In genomic region chr10:86083206-86083605, GRCh38 we compare ENCODE assay signal across 15 cellular contexts.
DNase-seq lines count a peak whose midpoint lies in the region; ATAC-seq, FAIRE-seq and TF ChIP-seq lines count a peak whose summit lies in the region.
"Had no signal": no experiment of that assay in that cellular context is flagged by ENCODE, and none has a peak within 500 bp of the region (broad histone marks: within the 10 kb centered on the region; RNA-seq: fewer than 3 reads in every experiment).

No MANE protein-coding gene starts in this region.

- 40% methylated on average over 12 of the region's 12 CpGs for WGBS in GM12878 (ENCODE audit: insufficient coverage, insufficient replicate concordance, low lambda C conversion rate, missing lambda C conversion rate)
- no CpG with 5 or more reads among the region's 12 CpGs for WGBS in neuronal stem cell (ENCODE audit: extremely low coverage in 2 of 2, insufficient read length in 2 of 2, insufficient replicate concordance in 1 of 2), 2 donors
- WGBS in spleen, 5 donors, result 83 to 87% (median 85%) methylated on average over 12 of the region's 12 CpGs
- no CpG with 5 or more reads among the region's 12 CpGs for WGBS in H9 (ENCODE audit: extremely low coverage, insufficient read length, low lambda C conversion rate)

- no peak overlapping the region for H3K14ac ChIP-seq in neuronal stem cell (ENCODE audit: low read length)
- no peak overlapping the region for H3K14ac ChIP-seq in H9 (ENCODE audit: insufficient read depth, low read length)

- H3K27ac Mint-ChIP-seq in H9 (no peak overlapping the region), Calu3 (ENCODE audit: unreplicated experiment) (no peak overlapping the region)
- no peak overlapping the region for H3K27ac Mint-ChIP-seq in stimulated activated naive B cell treated with anti-CD40 and anti-IgM and Interleukin-4, amounts not matched to agents 10 μg/mL and 1 μg/mL and 100 μg/mL, for 72 hours
- H3K27ac Mint-ChIP-seq: CD4-positive, CD25-positive, alpha-beta regulatory T cell had no signal

- H2BK120ac ChIP-seq in neuronal stem cell (ENCODE audit: low read depth, low read length), result no peak overlapping the region
- H2BK120ac ChIP-seq in H9 (ENCODE audit: low read depth, low read length, poor library complexity, severe bottlenecking), result no peak overlapping the region

- H3K9me3 ChIP-seq in GM12878 (replicated peaks; ENCODE audit: control insufficient read depth, insufficient read depth, low read length), result no peaks in the 10 kb centered on the region
- no peaks in the 10 kb centered on the region for H3K9me3 ChIP-seq in neuronal stem cell (replicated peaks in 1 of 2; ENCODE audit: control insufficient read depth in 2 of 2, insufficient read depth in 1 of 2, low read depth in 1 of 2, low read length in 2 of 2)
- no peaks in the 10 kb centered on the region for H3K9me3 ChIP-seq in spleen
- H3K9me3 ChIP-seq in H9 (ENCODE audit: control insufficient read depth, low read depth, low read length), result no peaks in the 10 kb centered on the region

- CTCF ChIA-PET in GM12878 (lab: Yijun Ruan, JAX) (no interaction called here), Calu3 (lab: Charles Lee) (no interaction called here)

- TF ChIP-seq RAD21 in GM12878 (IDR thresholded peaks at IDR 0.05; ENCODE audit: insufficient read depth, low read depth, low read length), result no peak

- H3K9me3 Mint-ChIP-seq in H9 (no peaks in the 10 kb centered on the region), Calu3 (ENCODE audit: low read depth, unreplicated experiment) (no peaks in the 10 kb centered on the region)
- no peaks in the 10 kb centered on the region for H3K9me3 Mint-ChIP-seq in stimulated activated naive B cell treated with anti-CD40 and anti-IgM and Interleukin-4, amounts not matched to agents 10 μg/mL and 1 μg/mL and 100 μg/mL, for 72 hours
- H3K9me3 Mint-ChIP-seq: CD4-positive, CD25-positive, alpha-beta regulatory T cell had no signal

- H2BK5ac ChIP-seq in neuronal stem cell (ENCODE audit: low read length), result no peak overlapping the region
- no peak overlapping the region for H2BK5ac ChIP-seq in H9 (ENCODE audit: insufficient read length, low read length)

- no TSS peak for BruUV-seq in GM12878 (replicated peaks; lab: Mats Ljungman, UMichigan)
- no TSS peak for BruUV-seq in Calu3 (replicated peaks; lab: Mats Ljungman, UMichigan)

- DNase-seq in activated CD8-positive, alpha-beta memory T cell treated with anti-CD3 and anti-CD28 coated beads for 24 hours, result peak; percentile 26
- DNase-seq in activated CD8-positive, alpha-beta memory T cell treated with anti-CD3 and anti-CD28 coated beads, Interleukin-2, amount 50 U/mL, for 48 hours, result no peak
- DNase-seq in GM12878 (ENCODE audit: low read depth, low spot score) (no peak), neuronal stem cell (ENCODE audit: low spot score) (no peak), spleen (peak; percentile 14), H9 (no peak), Calu3 (no peak)
- DNase-seq in stimulated activated naive B cell treated with anti-CD40 and anti-IgM and Interleukin-4, amounts not matched to agents 10 μg/mL and 1 μg/mL and 100 μg/mL, for 72 hours, result no peak
- DNase-seq: 8988T; CD4-positive, CD25-positive, alpha-beta regulatory T cell; DMS79; GM23248 had no signal

- H3K27ac ChIP-seq in GM12878 (ENCODE audit: control insufficient read depth, insufficient read depth), result no peak overlapping the region
- H3K27ac ChIP-seq in neuronal stem cell (replicated peaks; ENCODE audit: low read length), result no peak overlapping the region
- H3K27ac ChIP-seq in spleen, result no peak overlapping the region
- H3K27ac ChIP-seq in H9 (ENCODE audit: insufficient read length, low read depth, low read length), result no peak overlapping the region
- H3K27ac ChIP-seq: BLaER1 treated with 17β-estradiol and CSF1 and Interleukin-3, amounts not matched to agents 10 nM and 100 nM; GM23248 had no signal

- H3T11ph ChIP-seq in H9 (ENCODE audit: low read length), result no peak overlapping the region

- H3K23ac ChIP-seq in neuronal stem cell (ENCODE audit: low read depth, low read length, poor library complexity) (no peak overlapping the region), H9 (ENCODE audit: insufficient read length, low read depth, low read length) (no peak overlapping the region)

- SMC1A ChIA-PET in GM12878 (lab: Charles Lee; ENCODE audit: uncharacterized antibody, unreplicated experiment), result no interaction called here

- H2BK15ac ChIP-seq in neuronal stem cell (ENCODE audit: low read length) (no peak overlapping the region), H9 (ENCODE audit: low read depth, low read length) (no peak overlapping the region)

- H4K8ac ChIP-seq in neuronal stem cell (ENCODE audit: low read depth, low read length) (no peak overlapping the region), H9 (replicated peaks; ENCODE audit: insufficient read length, low read depth, low read length) (no peak overlapping the region)

- no peak for TF ChIP-seq POLR2A in GM12878 (IDR thresholded peaks at IDR 0.05; ENCODE audit: low read depth, low read length)
- no peak for TF ChIP-seq POLR2A in spleen (IDR thresholded peaks at IDR 0.05)

- H4K5ac ChIP-seq in H9 (ENCODE audit: insufficient read length, low read depth, low read length), result no peak overlapping the region

- H3K4me1 ChIP-seq in GM12878 (ENCODE audit: control insufficient read depth, insufficient read depth, low read length) (no peaks in the 10 kb centered on the region), neuronal stem cell (ENCODE audit: control insufficient read depth in 2 of 2, insufficient read depth in 1 of 2, low read depth in 1 of 2, low read length in 2 of 2) (peaks cover 0 to 4% of the 10 kb centered on the region in 2 donors), spleen (no peaks in the 10 kb centered on the region), H9 (ENCODE audit: insufficient read depth, low read length) (no peaks in the 10 kb centered on the region)
- H3K4me1 ChIP-seq: BLaER1 treated with 17β-estradiol and CSF1 and Interleukin-3, amounts not matched to agents 10 nM and 100 nM had no signal

- H3K4me3 ChIP-seq in GM12878, result no peak overlapping the region
- H3K4me3 ChIP-seq in neuronal stem cell (ENCODE audit: low read length in 2 of 2), result no peak overlapping the region
- H3K4me3 ChIP-seq in spleen, result no peak overlapping the region
- H3K4me3 ChIP-seq: BLaER1 treated with 17β-estradiol and CSF1 and Interleukin-3, amounts not matched to agents 10 nM and 100 nM; GM23248 had no signal

- no peak overlapping the region for H2BK20ac ChIP-seq in H9 (ENCODE audit: low read depth, low read length, poor library complexity, severe bottlenecking)

- no peak overlapping the region for H2AFZ ChIP-seq in GM12878 (ENCODE audit: control insufficient read depth, low read depth, low read length)
- no peak overlapping the region for H2AFZ ChIP-seq in neuronal stem cell (ENCODE audit: low read length)
- H2AFZ ChIP-seq in H9 (ENCODE audit: low read length), result no peak overlapping the region
- H2AFZ ChIP-seq: GM23248 had no signal

- H3K9ac ChIP-seq in GM12878 (ENCODE audit: control insufficient read depth, insufficient read depth, low read length), result no peak overlapping the region
- H3K9ac ChIP-seq in neuronal stem cell (ENCODE audit: low read depth, low read length, poor library complexity), result no peak overlapping the region
- no peak overlapping the region for H3K9ac ChIP-seq in H9 (ENCODE audit: extremely low read depth, insufficient read length, low read length)
- H3K9ac ChIP-seq: BLaER1 treated with 17β-estradiol and CSF1 and Interleukin-3, amounts not matched to agents 10 nM and 100 nM; GM23248 had no signal

- TF ChIP-seq CTCF in GM12878 (IDR thresholded peaks at IDR 0.05 in 2 of 3, conservative IDR thresholded peaks at IDR 0.05 in 1 of 3; ENCODE audit: control insufficient read depth in 2 of 3, extremely low read depth in 1 of 3, insufficient read depth in 1 of 3, low read depth in 3 of 3, low read length in 3 of 3), result no peak
- no peak for TF ChIP-seq CTCF in spleen (IDR thresholded peaks at IDR 0.05 in 8 of 11, conservative IDR thresholded peaks at IDR 0.05 in 3 of 11)
- no peak for TF ChIP-seq CTCF in H9 (conservative IDR thresholded peaks at IDR 0.05)
- no peak for TF ChIP-seq CTCF in Calu3 (IDR thresholded peaks at IDR 0.05; ENCODE audit: unreplicated experiment)

- H3K4me2 ChIP-seq in GM12878 (ENCODE audit: control insufficient read depth, insufficient read depth) (no peak overlapping the region), neuronal stem cell (ENCODE audit: insufficient read depth, low read length, poor library complexity, severe bottlenecking) (no peak overlapping the region), H9 (ENCODE audit: insufficient read depth, insufficient read length, low read length) (no peak overlapping the region)
- H3K4me2 ChIP-seq: BLaER1 treated with 17β-estradiol and CSF1 and Interleukin-3, amounts not matched to agents 10 nM and 100 nM had no signal

- no peaks in the 10 kb centered on the region for H3K23me2 ChIP-seq in H9 (ENCODE audit: insufficient read length, low read depth, low read length, poor library complexity, severe bottlenecking)

- POLR2A ChIA-PET in GM12878 (lab: Charles Lee), result no interaction called here

- H2AK5ac ChIP-seq in neuronal stem cell (ENCODE audit: low read depth, low read length) (no peak overlapping the region), H9 (ENCODE audit: insufficient read length, low read length) (no peak overlapping the region)

- no peaks in the 10 kb centered on the region for H3K79me2 ChIP-seq in GM12878 (ENCODE audit: control insufficient read depth, insufficient read depth, low read length)
- H3K79me2 ChIP-seq in H9 (ENCODE audit: insufficient read depth, low read length), result no peaks in the 10 kb centered on the region

- TF ChIP-seq EP300 in GM12878 (IDR thresholded peaks at IDR 0.05; ENCODE audit: borderline replicate concordance in 1 of 2, control insufficient read depth in 1 of 2, low read depth in 2 of 2, low read length in 2 of 2), result no peak

- H3K4me3 Mint-ChIP-seq in H9 (no peak overlapping the region), Calu3 (ENCODE audit: low read depth, unreplicated experiment) (no peak overlapping the region)
- H3K4me3 Mint-ChIP-seq in stimulated activated naive B cell treated with anti-CD40 and anti-IgM and Interleukin-4, amounts not matched to agents 10 μg/mL and 1 μg/mL and 100 μg/mL, for 72 hours, result no peak overlapping the region
- H3K4me3 Mint-ChIP-seq: CD4-positive, CD25-positive, alpha-beta regulatory T cell had no signal

- ATAC-seq in GM12878, result no peak
- ATAC-seq in stimulated activated naive B cell treated with anti-CD40 and anti-IgM and Interleukin-4, amounts not matched to agents 10 μg/mL and 1 μg/mL and 100 μg/mL, for 72 hours (replicated peaks), result no peak

- intact Hi-C loops in GM12878 (cut with micrococcal nuclease; ENCODE audit: unreplicated experiment) (no loop called here), spleen (cut with DNase I; ENCODE audit: low total_unique reads) (no loop called here), Calu3 (cut with micrococcal nuclease; ENCODE audit: unreplicated experiment) (no loop called here)

- H3K79me1 ChIP-seq in neuronal stem cell (ENCODE audit: low read depth, low read length), result no peaks in the 10 kb centered on the region
- H3K79me1 ChIP-seq in H9 (ENCODE audit: insufficient read depth, low read depth, low read length, poor library complexity, severe bottlenecking), result no peaks in the 10 kb centered on the region

- peaks cover 15 to 18% of the 10 kb centered on the region in 2 experiments for H3K4me1 Mint-ChIP-seq in H9
- no peaks in the 10 kb centered on the region for H3K4me1 Mint-ChIP-seq in stimulated activated naive B cell treated with anti-CD40 and anti-IgM and Interleukin-4, amounts not matched to agents 10 μg/mL and 1 μg/mL and 100 μg/mL, for 72 hours
- H3K4me1 Mint-ChIP-seq in Calu3 (ENCODE audit: low read depth, unreplicated experiment), result no peaks in the 10 kb centered on the region
- H3K4me1 Mint-ChIP-seq: CD4-positive, CD25-positive, alpha-beta regulatory T cell had no signal

- H3K27me3 Mint-ChIP-seq in H9 (ENCODE audit: low read depth) (peaks cover 9% of the 10 kb centered on the region; the same call in 1 of the 2 replicates), Calu3 (ENCODE audit: unreplicated experiment) (peaks cover 88% of the 10 kb centered on the region)
- H3K27me3 Mint-ChIP-seq in stimulated activated naive B cell treated with anti-CD40 and anti-IgM and Interleukin-4, amounts not matched to agents 10 μg/mL and 1 μg/mL and 100 μg/mL, for 72 hours, result peaks cover 44 to 68% of the 10 kb centered on the region in 2 donors
- H3K27me3 Mint-ChIP-seq: CD4-positive, CD25-positive, alpha-beta regulatory T cell had no signal

- no peak overlapping the region for H4K91ac ChIP-seq in neuronal stem cell (ENCODE audit: low read depth, low read length, poor library complexity)
- H4K91ac ChIP-seq in H9 (ENCODE audit: insufficient read length, low read depth, low read length), result no peak overlapping the region

- no peak overlapping the region for H3K56ac ChIP-seq in H9 (ENCODE audit: insufficient read length, low read depth, low read length)

- RAD21 ChIA-PET in GM12878 (lab: Charles Lee; ENCODE audit: unreplicated experiment), result no interaction called here

- no peaks in the 10 kb centered on the region for H4K20me1 ChIP-seq in GM12878 (ENCODE audit: control insufficient read depth, insufficient read depth)
- H4K20me1 ChIP-seq in H9 (ENCODE audit: control insufficient read depth, insufficient read depth, insufficient read length), result no peaks in the 10 kb centered on the region
- H4K20me1 ChIP-seq: BLaER1 treated with 17β-estradiol and CSF1 and Interleukin-3, amounts not matched to agents 10 nM and 100 nM had no signal

- H3K27me3 ChIP-seq in GM12878 (replicated peaks in 1 of 2; ENCODE audit: control insufficient read depth in 2 of 2, insufficient read depth in 2 of 2, low read length in 1 of 2), result peaks cover 0 to 4% of the 10 kb centered on the region in 2 experiments; a peak in 2 of 4 replicates
- no peaks in the 10 kb centered on the region for H3K27me3 ChIP-seq in neuronal stem cell (ENCODE audit: control insufficient read depth in 3 of 3, insufficient read depth in 3 of 3, low read depth in 1 of 3, low read length in 3 of 3)
- H3K27me3 ChIP-seq in spleen (replicated peaks in 1 of 7), result peaks cover 0 to 77% (median 0%) of the 10 kb centered on the region in 7 donors
- H3K27me3 ChIP-seq in H9 (ENCODE audit: insufficient read depth, low read length), result no peaks in the 10 kb centered on the region
- H3K27me3 ChIP-seq: BLaER1 treated with 17β-estradiol and CSF1 and Interleukin-3, amounts not matched to agents 10 nM and 100 nM had no signal

- H3K18ac ChIP-seq in neuronal stem cell (ENCODE audit: low read length), result peak overlapping the region; percentile 5
- no peak overlapping the region for H3K18ac ChIP-seq in H9 (ENCODE audit: insufficient read length, low read depth, low read length)

- H3K4ac ChIP-seq in neuronal stem cell (ENCODE audit: low read length) (no peak overlapping the region), H9 (ENCODE audit: low read depth, low read length) (no peak overlapping the region)

- H3K36me3 Mint-ChIP-seq in H9 (ENCODE audit: insufficient read depth in 1 of 3, low read depth in 3 of 3), result no peaks in the 10 kb centered on the region; a peak in 1 of 7 replicates
- no peaks in the 10 kb centered on the region for H3K36me3 Mint-ChIP-seq in stimulated activated naive B cell treated with anti-CD40 and anti-IgM and Interleukin-4, amounts not matched to agents 10 μg/mL and 1 μg/mL and 100 μg/mL, for 72 hours
- no peaks in the 10 kb centered on the region for H3K36me3 Mint-ChIP-seq in Calu3 (ENCODE audit: insufficient read depth, unreplicated experiment)
- H3K36me3 Mint-ChIP-seq: CD4-positive, CD25-positive, alpha-beta regulatory T cell had no signal

- H3K36me3 ChIP-seq in GM12878 (ENCODE audit: control insufficient read depth in 2 of 2, insufficient read depth in 2 of 2, low read length in 1 of 2), result no peaks in the 10 kb centered on the region
- H3K36me3 ChIP-seq in neuronal stem cell (replicated peaks in 1 of 2; ENCODE audit: control insufficient read depth in 2 of 2, insufficient read depth in 2 of 2, low read length in 2 of 2), result no peaks in the 10 kb centered on the region
- H3K36me3 ChIP-seq in spleen, result no peaks in the 10 kb centered on the region
- H3K36me3 ChIP-seq: BLaER1 treated with 17β-estradiol and CSF1 and Interleukin-3, amounts not matched to agents 10 nM and 100 nM had no signal

- FAIRE-seq in GM12878 (lab: Jason Lieb, UNC), result no peak
- FAIRE-seq: GM12891, H54 had no signal

- in situ Hi-C loops in GM12878 (cut with MboI), result no loop called here

- H2BK12ac ChIP-seq in neuronal stem cell (ENCODE audit: low read length) (no peak overlapping the region), H9 (ENCODE audit: insufficient read length, low read depth, low read length) (no peak overlapping the region)

Comparison
In these comparisons a context has a peak if more than half of its experiments do, and no peak if none do; other contexts are left out.
1. DNase-seq: peak in activated CD8-positive, alpha-beta memory T cell treated with anti-CD3 and anti-CD28 coated beads for 24 hours (single experiment) and spleen (single experiment); none in activated CD8-positive, alpha-beta memory T cell treated with anti-CD3 and anti-CD28 coated beads, Interleukin-2, amount 50 U/mL, for 48 hours (single experiment), GM12878 (single experiment), neuronal stem cell (single experiment), H9 (single experiment), stimulated activated naive B cell treated with anti-CD40 and anti-IgM and Interleukin-4, amounts not matched to agents 10 μg/mL and 1 μg/mL and 100 μg/mL, for 72 hours (single experiment) and Calu3 (single experiment).